ENCODE assay signal across 17 cellular contexts in the genomic region with DNA sequence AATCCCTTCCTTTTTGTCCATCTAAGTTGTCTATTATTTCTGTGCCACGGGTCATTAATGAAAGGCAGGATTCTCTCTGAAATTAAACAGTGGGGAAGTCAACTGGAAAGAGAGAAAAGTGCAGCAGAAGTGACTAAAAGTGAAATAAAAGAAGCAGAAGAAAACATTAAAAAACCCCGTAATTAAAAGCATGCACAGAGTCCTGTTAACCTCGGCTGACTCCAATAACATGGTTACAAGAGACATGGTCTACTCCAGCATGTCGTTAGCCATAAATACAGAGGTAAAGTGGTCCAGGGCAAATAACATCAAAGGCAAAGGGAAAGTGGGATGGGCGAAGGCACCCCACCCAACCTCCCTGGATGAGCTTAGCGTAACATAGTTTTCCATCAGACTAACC. TPM values are rescaled to one million over a fixed set of nuclear protein-coding genes. Genes with fewer than 3 reads are reported as not detected.
A peak's percentile ranks its signal among the peaks of the same experiment; 100 is the strongest.
DNase-seq lines count a peak whose midpoint lies in the region; ATAC-seq and TF ChIP-seq lines count a peak whose summit lies in the region.
"Had no signal": no experiment of that assay in that cellular context is flagged by ENCODE, and none has a peak within 500 bp of the region (broad histone marks: within the 10 kb centered on the region; RNA-seq: fewer than 3 reads in every experiment).

No MANE protein-coding gene starts in this region.

- peak; percentile 66 for ATAC-seq in GM18868 (IDR thresholded peaks at IDR 0.05; ENCODE audit: unreplicated experiment)
- no peak for ATAC-seq in foreskin keratinocyte
- no peak for ATAC-seq in HG02870 (IDR thresholded peaks at IDR 0.05; ENCODE audit: unreplicated experiment)
- ATAC-seq: K562 had no signal

- H3K27me3 Mint-ChIP-seq in HFFc6 (ENCODE audit: insufficient read depth) = no peaks in the 10 kb centered on the region

- no peak for TF ChIP-seq CTCF in HFFc6 (IDR thresholded peaks at IDR 0.05)
- no peak for TF ChIP-seq CTCF in osteoblast (IDR thresholded peaks at IDR 0.05; ENCODE audit: extremely low read depth, low read depth, low read length)
- TF ChIP-seq CTCF in foreskin keratinocyte (conservative IDR thresholded peaks at IDR 0.05) = no peak
- TF ChIP-seq CTCF in WERI-Rb-1 (IDR thresholded peaks at IDR 0.05; ENCODE audit: low read depth, low read length) = no peak

- no peaks in the 10 kb centered on the region for H4K20me1 ChIP-seq in osteoblast (ENCODE audit: insufficient read depth, low read length)
- H4K20me1 ChIP-seq: BLaER1 had no signal

- H3K27ac Mint-ChIP-seq in HFFc6 = peak overlapping the region; percentile 72
- H3K27ac Mint-ChIP-seq: CD8-positive, alpha-beta memory T cell had no signal

- H3K36me3 Mint-ChIP-seq in HFFc6 (ENCODE audit: low read depth) = peaks cover 24% of the 10 kb centered on the region
- H3K36me3 Mint-ChIP-seq: CD8-positive, alpha-beta memory T cell had no signal

- no peak overlapping the region for H3K4me3 ChIP-seq in osteoblast (ENCODE audit: insufficient read depth, low read length)
- H3K4me3 ChIP-seq in WERI-Rb-1 (ENCODE audit: low read depth, low read length) = no peak overlapping the region
- H3K4me3 ChIP-seq: BLaER1, K562 had no signal

- peaks cover 79% of the 10 kb centered on the region for H3K4me1 Mint-ChIP-seq in HFFc6 (ENCODE audit: low read depth)
- H3K4me1 Mint-ChIP-seq: CD8-positive, alpha-beta memory T cell had no signal

- H3K4me2 ChIP-seq in osteoblast (ENCODE audit: insufficient read depth, low read length) = no peak overlapping the region
- H3K4me2 ChIP-seq: BLaER1 had no signal

- H2AFZ ChIP-seq in osteoblast (ENCODE audit: low read length) = peak overlapping the region; percentile 13

- peaks cover 27% of the 10 kb centered on the region for H3K4me1 ChIP-seq in osteoblast (ENCODE audit: insufficient read depth, low read length)
- no peaks in the 10 kb centered on the region for H3K4me1 ChIP-seq in foreskin keratinocyte
- H3K4me1 ChIP-seq: BLaER1, Caco-2 had no signal

- H3K27ac ChIP-seq in osteoblast (ENCODE audit: low read depth, low read length) (peak overlapping the region; percentile 46), foreskin keratinocyte (no peak overlapping the region), WERI-Rb-1 (no peak overlapping the region)
- H3K27ac ChIP-seq: BLaER1 had no signal

- H3K9me3 ChIP-seq in osteoblast (ENCODE audit: low read depth, low read length) (no peaks in the 10 kb centered on the region), WERI-Rb-1 (ENCODE audit: severe bottlenecking) (no peaks in the 10 kb centered on the region)
- H3K9me3 ChIP-seq: Caco-2 had no signal

- H3K9me3 Mint-ChIP-seq in HFFc6 = peaks cover 26% of the 10 kb centered on the region

- DNase-seq in HFFc6 (no peak), left kidney (ENCODE audit: low read depth, low spot score) (peak; percentile 63), osteoblast (ENCODE audit: insufficient read length, low spot score, missing footprints) (no peak), foreskin keratinocyte (no peak), WERI-Rb-1 (no peak)
- no peak for DNase-seq in stimulated activated CD4-positive, alpha-beta T cell treated with anti-CD3 and anti-CD28 coated beads, Interleukin-4, amount 100 ng/mL, for 4 hours
- DNase-seq: AML-193; Caco-2; CD8-positive, alpha-beta memory T cell; DND-41; GDM1; HCEC 1CT had no signal

- H3K4me3 Mint-ChIP-seq in HFFc6 = peak overlapping the region; percentile 70
- H3K4me3 Mint-ChIP-seq: CD8-positive, alpha-beta memory T cell had no signal

- H3K36me3 ChIP-seq in osteoblast (ENCODE audit: insufficient read depth, low read length) (no peaks in the 10 kb centered on the region), WERI-Rb-1 (no peaks in the 10 kb centered on the region)
- H3K36me3 ChIP-seq: BLaER1 had no signal

- no peaks in the 10 kb centered on the region for H3K79me2 ChIP-seq in osteoblast (ENCODE audit: insufficient read depth, low read length)

- no peaks in the 10 kb centered on the region for H3K27me3 ChIP-seq in osteoblast (ENCODE audit: insufficient read depth, low read length)
- H3K27me3 ChIP-seq in foreskin keratinocyte = peaks cover 7% of the 10 kb centered on the region
- H3K27me3 ChIP-seq in WERI-Rb-1 (ENCODE audit: insufficient read depth, low read depth, severe bottlenecking) = peaks cover 69% of the 10 kb centered on the region
- H3K27me3 ChIP-seq: BLaER1 had no signal

RNA-seq across cellular contexts. Expression of a gene that starts 13.1 kb away (rescaled TPM):
- total RNA-seq in HFFc6 (2021; fragmentation: NEBNext Ultra II Directional; extraction: Animal tissue kit (Norgen Biotek cat#: 25700)) = 100 to 1,000 TPM in 5 of 6 experiments, 10 to 100 TPM in 1; 85.0 to 174 (median 153) TPM
- total RNA-seq in osteoblast = 17.1 and 19.5 TPM in 2 replicates
- total RNA-seq in foreskin keratinocyte = 1.6 and 4.0 TPM in 2 replicates
- 1.4 and 2.5 TPM in 2 replicates for polyA plus RNA-seq in foreskin keratinocyte
- total RNA-seq: A673; CD8-positive, alpha-beta memory T cell; K562 had no signal
- polyA plus RNA-seq: K562 had no signal
